ENCODE assay signal across 8 cellular contexts in the genomic region with DNA sequence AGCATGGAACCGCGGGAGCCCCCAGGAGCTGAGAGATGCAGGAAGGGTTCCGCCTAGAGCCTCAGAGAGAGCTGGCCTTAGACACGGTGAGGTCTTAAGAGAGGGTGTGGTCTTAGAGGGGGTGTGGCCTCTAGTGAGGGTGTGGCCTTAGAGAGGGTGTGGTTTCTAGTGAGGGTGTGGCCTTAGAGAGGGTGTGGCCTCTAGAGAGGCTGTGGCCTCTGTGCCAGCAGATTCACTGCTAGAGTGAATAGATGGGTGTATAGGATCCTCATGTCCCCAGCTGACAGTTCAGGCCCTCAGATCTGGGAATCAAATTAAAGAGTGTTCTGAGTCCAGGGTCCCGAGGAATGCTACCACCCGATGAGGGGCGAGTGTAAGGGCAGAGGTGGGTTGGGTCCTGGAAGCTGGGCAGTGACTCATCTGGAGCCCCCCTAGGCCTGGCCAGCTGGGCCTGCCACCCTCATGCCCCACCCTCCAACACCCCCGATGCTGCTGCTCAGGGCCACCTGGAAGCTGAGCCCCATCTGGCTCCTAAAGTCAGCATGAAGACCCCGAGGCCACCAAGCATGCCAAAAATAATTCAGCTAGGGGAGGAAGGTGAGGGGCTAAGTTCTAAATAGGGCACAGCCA. TPM values are rescaled to one million over a fixed set of nuclear protein-coding genes. Genes with fewer than 3 reads are reported as not detected.
DNase-seq lines count a peak whose midpoint lies in the region; ATAC-seq and TF ChIP-seq lines count a peak whose summit lies in the region.

No MANE protein-coding gene starts in this region.

- H3K9me3 Mint-ChIP-seq in GM23338, result peaks cover 4% of the 10 kb centered on the region; the same call in 2 of the 3 replicates
- H3K9me3 Mint-ChIP-seq in stimulated activated naive CD8-positive, alpha-beta T cell treated with anti-CD3 and anti-CD28 coated beads, Interleukin-15, amount 100 ng/mL, for 72 hours, result peaks cover 0 to 8% of the 10 kb centered on the region in 2 donors

- DNase-seq in BE2C (peak; percentile 62), GM23338 (ENCODE audit: low spot score) (peak; percentile 69), SK-MEL-5 (ENCODE audit: low read depth, low spot score) (peak; percentile 71), epithelial cell of esophagus (ENCODE audit: low read depth) (peak; percentile 47), WERI-Rb-1 (no peak), midbrain (lab: John Stamatoyannopoulos, UW) (no peak)
- DNase-seq in stimulated activated naive CD8-positive, alpha-beta T cell treated with anti-CD3 and anti-CD28 coated beads, Interleukin-15, amount 100 ng/mL, for 72 hours, result peak; percentile 33 to 52

- H3K4me3 ChIP-seq in BE2C (ENCODE audit: low read depth, low read length) (no peak overlapping the region), GM23338 (no peak overlapping the region), epithelial cell of esophagus (ENCODE audit: low read length) (no peak overlapping the region), WERI-Rb-1 (ENCODE audit: low read depth, low read length) (no peak overlapping the region)

- no peaks in the 10 kb centered on the region for H3K79me2 ChIP-seq in GM23338 (replicated peaks; ENCODE audit: insufficient read depth)

- peaks cover 4% of the 10 kb centered on the region for H3K36me3 Mint-ChIP-seq in GM23338 (ENCODE audit: low read depth)

- H3K9me2 ChIP-seq in GM23338 (ENCODE audit: insufficient read depth), result no peaks in the 10 kb centered on the region

- H3K27ac ChIP-seq in GM23338 (ENCODE audit: low read depth) (no peak overlapping the region), WERI-Rb-1 (no peak overlapping the region)

- in situ Hi-C loops in SK-MEL-5 (cut with HindIII; ENCODE audit: low pct_unique_long_range_greater_than_20kb, low sequenced_read_pairs), result no loop called here

- peaks cover 2% of the 10 kb centered on the region; the same call in 1 of the 3 replicates for H3K4me1 Mint-ChIP-seq in GM23338
- H3K4me1 Mint-ChIP-seq in stimulated activated naive CD8-positive, alpha-beta T cell treated with anti-CD3 and anti-CD28 coated beads, Interleukin-15, amount 100 ng/mL, for 72 hours, result peaks cover 13% of the 10 kb centered on the region

- H3K4me2 ChIP-seq in GM23338, result no peak overlapping the region

- no peak overlapping the region for H3K4me3 Mint-ChIP-seq in GM23338
- H3K4me3 Mint-ChIP-seq in stimulated activated naive CD8-positive, alpha-beta T cell treated with anti-CD3 and anti-CD28 coated beads, Interleukin-15, amount 100 ng/mL, for 72 hours, result no peak overlapping the region

- H3K36me3 ChIP-seq in BE2C (no peaks in the 10 kb centered on the region), GM23338 (ENCODE audit: insufficient read depth) (no peaks in the 10 kb centered on the region), WERI-Rb-1 (no peaks in the 10 kb centered on the region)

- H3K4me1 ChIP-seq in BE2C (peaks cover 8% of the 10 kb centered on the region), GM23338 (ENCODE audit: insufficient read depth) (no peaks in the 10 kb centered on the region)

- ATAC-seq in GM23338 (peak; percentile 94), GM19351 (IDR thresholded peaks at IDR 0.05; ENCODE audit: unreplicated experiment) (no peak)
- ATAC-seq in stimulated activated naive CD8-positive, alpha-beta T cell treated with anti-CD3 and anti-CD28 coated beads, Interleukin-15, amount 100 ng/mL, for 72 hours, result peak; percentile 85

- no peaks in the 10 kb centered on the region for H4K20me1 ChIP-seq in GM23338 (replicated peaks; ENCODE audit: insufficient read depth)

- no peak for TF ChIP-seq CTCF in BE2C (IDR thresholded peaks at IDR 0.05; ENCODE audit: low read depth, low read length)
- TF ChIP-seq CTCF in GM23338 (conservative IDR thresholded peaks at IDR 0.05; ENCODE audit: low read depth in 2 of 2), result no peak
- no peak for TF ChIP-seq CTCF in epithelial cell of esophagus (IDR thresholded peaks at IDR 0.05; ENCODE audit: insufficient read depth, low read depth, low read length, missing control alignments)
- TF ChIP-seq CTCF in WERI-Rb-1 (IDR thresholded peaks at IDR 0.05; ENCODE audit: low read depth, low read length), result no peak

- H3K9me3 ChIP-seq in BE2C (0 out of 2 replicates have a peak, but pooled peaks cover 2% of the 10 kb centered on the region), WERI-Rb-1 (ENCODE audit: severe bottlenecking) (no peaks in the 10 kb centered on the region)

- H3K27ac Mint-ChIP-seq in GM23338, result no peak overlapping the region
- H3K27ac Mint-ChIP-seq in stimulated activated naive CD8-positive, alpha-beta T cell treated with anti-CD3 and anti-CD28 coated beads, Interleukin-15, amount 100 ng/mL, for 72 hours, result no peak overlapping the region

- H2AFZ ChIP-seq in GM23338, result no peak overlapping the region

- H3K27me3 Mint-ChIP-seq in GM23338 (ENCODE audit: insufficient read depth, low read depth, poor library complexity), result peaks cover 8% of the 10 kb centered on the region
- H3K27me3 Mint-ChIP-seq in stimulated activated naive CD8-positive, alpha-beta T cell treated with anti-CD3 and anti-CD28 coated beads, Interleukin-15, amount 100 ng/mL, for 72 hours, result peaks cover 46% of the 10 kb centered on the region

- no peaks in the 10 kb centered on the region for H3F3A ChIP-seq in GM23338 (replicated peaks; ENCODE audit: low read depth)

- no peaks in the 10 kb centered on the region for H3K27me3 ChIP-seq in BE2C
- H3K27me3 ChIP-seq in GM23338 (ENCODE audit: insufficient read depth), result no peaks in the 10 kb centered on the region
- H3K27me3 ChIP-seq in WERI-Rb-1 (ENCODE audit: insufficient read depth, low read depth, severe bottlenecking), result peaks cover 99% of the 10 kb centered on the region

TF ChIP-seq in GM23338, 12 proteins besides CTCF, POLR2A, EP300 and RAD21 (continues in another document):
- TF ChIP-seq, protein P1, sequence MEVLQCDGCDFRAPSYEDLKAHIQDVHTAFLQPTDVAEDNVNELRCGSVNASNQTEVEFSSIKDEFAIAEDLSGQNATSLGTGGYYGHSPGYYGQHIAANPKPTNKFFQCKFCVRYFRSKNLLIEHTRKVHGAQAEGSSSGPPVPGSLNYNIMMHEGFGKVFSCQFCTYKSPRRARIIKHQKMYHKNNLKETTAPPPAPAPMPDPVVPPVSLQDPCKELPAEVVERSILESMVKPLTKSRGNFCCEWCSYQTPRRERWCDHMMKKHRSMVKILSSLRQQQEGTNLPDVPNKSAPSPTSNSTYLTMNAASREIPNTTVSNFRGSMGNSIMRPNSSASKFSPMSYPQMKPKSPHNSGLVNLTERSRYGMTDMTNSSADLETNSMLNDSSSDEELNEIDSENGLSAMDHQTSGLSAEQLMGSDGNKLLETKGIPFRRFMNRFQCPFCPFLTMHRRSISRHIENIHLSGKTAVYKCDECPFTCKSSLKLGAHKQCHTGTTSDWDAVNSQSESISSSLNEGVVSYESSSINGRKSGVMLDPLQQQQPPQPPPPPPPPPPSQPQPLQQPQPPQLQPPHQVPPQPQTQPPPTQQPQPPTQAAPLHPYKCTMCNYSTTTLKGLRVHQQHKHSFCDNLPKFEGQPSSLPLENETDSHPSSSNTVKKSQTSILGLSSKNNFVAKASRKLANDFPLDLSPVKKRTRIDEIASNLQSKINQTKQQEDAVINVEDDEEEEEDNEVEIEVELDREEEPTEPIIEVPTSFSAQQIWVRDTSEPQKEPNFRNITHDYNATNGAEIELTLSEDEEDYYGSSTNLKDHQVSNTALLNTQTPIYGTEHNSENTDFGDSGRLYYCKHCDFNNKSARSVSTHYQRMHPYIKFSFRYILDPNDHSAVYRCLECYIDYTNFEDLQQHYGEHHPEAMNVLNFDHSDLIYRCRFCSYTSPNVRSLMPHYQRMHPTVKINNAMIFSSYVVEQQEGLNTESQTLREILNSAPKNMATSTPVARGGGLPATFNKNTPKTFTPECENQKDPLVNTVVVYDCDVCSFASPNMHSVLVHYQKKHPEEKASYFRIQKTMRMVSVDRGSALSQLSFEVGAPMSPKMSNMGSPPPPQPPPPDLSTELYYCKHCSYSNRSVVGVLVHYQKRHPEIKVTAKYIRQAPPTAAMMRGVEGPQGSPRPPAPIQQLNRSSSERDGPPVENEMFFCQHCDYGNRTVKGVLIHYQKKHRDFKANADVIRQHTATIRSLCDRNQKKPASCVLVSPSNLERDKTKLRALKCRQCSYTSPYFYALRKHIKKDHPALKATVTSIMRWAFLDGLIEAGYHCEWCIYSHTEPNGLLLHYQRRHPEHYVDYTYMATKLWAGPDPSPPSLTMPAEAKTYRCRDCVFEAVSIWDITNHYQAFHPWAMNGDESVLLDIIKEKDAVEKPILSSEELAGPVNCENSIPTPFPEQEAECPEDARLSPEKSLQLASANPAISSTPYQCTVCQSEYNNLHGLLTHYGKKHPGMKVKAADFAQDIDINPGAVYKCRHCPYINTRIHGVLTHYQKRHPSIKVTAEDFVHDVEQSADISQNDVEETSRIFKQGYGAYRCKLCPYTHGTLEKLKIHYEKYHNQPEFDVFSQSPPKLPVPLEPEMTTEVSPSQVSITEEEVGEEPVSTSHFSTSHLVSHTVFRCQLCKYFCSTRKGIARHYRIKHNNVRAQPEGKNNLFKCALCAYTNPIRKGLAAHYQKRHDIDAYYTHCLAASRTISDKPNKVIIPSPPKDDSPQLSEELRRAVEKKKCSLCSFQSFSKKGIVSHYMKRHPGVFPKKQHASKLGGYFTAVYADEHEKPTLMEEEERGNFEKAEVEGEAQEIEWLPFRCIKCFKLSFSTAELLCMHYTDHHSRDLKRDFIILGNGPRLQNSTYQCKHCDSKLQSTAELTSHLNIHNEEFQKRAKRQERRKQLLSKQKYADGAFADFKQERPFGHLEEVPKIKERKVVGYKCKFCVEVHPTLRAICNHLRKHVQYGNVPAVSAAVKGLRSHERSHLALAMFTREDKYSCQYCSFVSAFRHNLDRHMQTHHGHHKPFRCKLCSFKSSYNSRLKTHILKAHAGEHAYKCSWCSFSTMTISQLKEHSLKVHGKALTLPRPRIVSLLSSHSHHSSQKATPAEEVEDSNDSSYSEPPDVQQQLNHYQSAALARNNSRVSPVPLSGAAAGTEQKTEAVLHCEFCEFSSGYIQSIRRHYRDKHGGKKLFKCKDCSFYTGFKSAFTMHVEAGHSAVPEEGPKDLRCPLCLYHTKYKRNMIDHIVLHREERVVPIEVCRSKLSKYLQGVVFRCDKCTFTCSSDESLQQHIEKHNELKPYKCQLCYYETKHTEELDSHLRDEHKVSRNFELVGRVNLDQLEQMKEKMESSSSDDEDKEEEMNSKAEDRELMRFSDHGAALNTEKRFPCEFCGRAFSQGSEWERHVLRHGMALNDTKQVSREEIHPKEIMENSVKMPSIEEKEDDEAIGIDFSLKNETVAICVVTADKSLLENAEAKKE (CRISPR knock-in tag; IDR thresholded peaks at IDR 0.05), result no peak
- TF ChIP-seq STAT1 (IDR thresholded peaks at IDR 0.05; ENCODE audit: unreplicated experiment), result no peak
- no peak for TF ChIP-seq JUNB (IDR thresholded peaks at IDR 0.05; ENCODE audit: unreplicated experiment)
- TF ChIP-seq POLR2AphosphoS5 (IDR thresholded peaks at IDR 0.05; ENCODE audit: low read depth), result no peak
- no peak for TF ChIP-seq CREB1 (CRISPR knock-in tag; IDR thresholded peaks at IDR 0.05; ENCODE audit: low read depth)

RNA-seq across cellular contexts. Expression of a gene that starts 49.5 kb away (rescaled TPM):
- 468 TPM for polyA plus RNA-seq in BE2C (2012; ENCODE audit: insufficient read depth, insufficient read length, low read depth)
- total RNA-seq in GM23338 (2014; rRNA removed; shearing (Covaris generic)), result 0.70 and 1.4 TPM in 2 replicates
- polyA plus RNA-seq in GM23338 (2016; fragmentation: Nextera tagmentation; extraction: Ambion mirVana), result 4.0 and 4.4 TPM in 2 replicates
- 0.03 and 0.27 TPM in 2 replicates for total RNA-seq in SK-MEL-5 (2014; rRNA removed; shearing (Covaris generic))
- polyA plus RNA-seq in SK-MEL-5 (2015; cell fraction: cytosol; rRNA removed), result 0.90 and 1.8 TPM in 2 replicates
- polyA plus RNA-seq in SK-MEL-5 (2015; cell fraction: nucleus; rRNA removed), result not detected in 2 replicates

Comparison
In these comparisons a context has a peak if more than half of its experiments do, and no peak if none do; other contexts are left out.
1. DNase-seq: peak in BE2C (single experiment), GM23338 (single experiment), SK-MEL-5 (single experiment), epithelial cell of esophagus (single experiment) and stimulated activated naive CD8-positive, alpha-beta T cell treated with anti-CD3 and anti-CD28 coated beads, Interleukin-15, amount 100 ng/mL, for 72 hours (2 of 2); none in WERI-Rb-1 (single experiment) and midbrain (single experiment).